In the genomic region with DNA sequence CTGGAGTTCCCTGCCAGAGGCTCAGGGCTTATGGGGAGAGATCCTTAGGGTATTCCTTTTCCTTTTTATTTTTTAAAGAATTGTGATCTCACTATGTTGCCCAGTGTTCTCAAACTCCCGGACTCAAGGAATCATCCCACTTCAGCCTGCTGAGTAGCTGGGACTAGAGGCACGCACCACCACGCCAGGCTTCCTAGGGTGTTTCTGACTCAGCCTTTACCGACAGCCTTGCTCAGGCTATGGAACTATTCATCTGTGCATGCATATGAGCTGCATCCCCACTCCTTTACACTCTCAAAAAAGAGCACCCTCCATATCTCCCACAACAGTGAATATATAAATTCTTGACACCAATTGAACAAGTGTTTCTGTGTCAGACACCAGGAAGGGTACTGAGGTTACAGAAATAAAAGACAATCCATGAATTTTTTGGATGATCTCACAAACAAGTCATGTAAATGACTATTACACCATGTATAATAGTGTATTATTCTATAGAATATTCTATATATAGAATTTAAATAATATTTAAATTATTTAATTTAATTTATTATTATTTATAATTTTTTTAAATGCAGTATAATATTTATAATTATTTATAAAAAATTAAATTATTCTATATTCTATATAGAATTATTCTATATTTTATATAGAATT, we compare ENCODE assay signal across 1 cellular context.
TF ChIP-seq lines count a peak whose summit lies in the region.

No MANE protein-coding gene starts in this region.

TF ChIP-seq in WTC11, 78 proteins besides CTCF, POLR2A, EP300 and RAD21 (continued from another document):
- TF ChIP-seq AR (CRISPR knock-in tag; IDR thresholded peaks at IDR 0.05) (no peak), ESRRA (CRISPR knock-in tag; IDR thresholded peaks at IDR 0.05; ENCODE audit: borderline replicate concordance) (no peak), PRRX2 (CRISPR knock-in tag; IDR thresholded peaks at IDR 0.05) (no peak), HMGA2 (CRISPR knock-in tag; IDR thresholded peaks at IDR 0.05) (peak; percentile 95)
- TF ChIP-seq, protein P1, sequence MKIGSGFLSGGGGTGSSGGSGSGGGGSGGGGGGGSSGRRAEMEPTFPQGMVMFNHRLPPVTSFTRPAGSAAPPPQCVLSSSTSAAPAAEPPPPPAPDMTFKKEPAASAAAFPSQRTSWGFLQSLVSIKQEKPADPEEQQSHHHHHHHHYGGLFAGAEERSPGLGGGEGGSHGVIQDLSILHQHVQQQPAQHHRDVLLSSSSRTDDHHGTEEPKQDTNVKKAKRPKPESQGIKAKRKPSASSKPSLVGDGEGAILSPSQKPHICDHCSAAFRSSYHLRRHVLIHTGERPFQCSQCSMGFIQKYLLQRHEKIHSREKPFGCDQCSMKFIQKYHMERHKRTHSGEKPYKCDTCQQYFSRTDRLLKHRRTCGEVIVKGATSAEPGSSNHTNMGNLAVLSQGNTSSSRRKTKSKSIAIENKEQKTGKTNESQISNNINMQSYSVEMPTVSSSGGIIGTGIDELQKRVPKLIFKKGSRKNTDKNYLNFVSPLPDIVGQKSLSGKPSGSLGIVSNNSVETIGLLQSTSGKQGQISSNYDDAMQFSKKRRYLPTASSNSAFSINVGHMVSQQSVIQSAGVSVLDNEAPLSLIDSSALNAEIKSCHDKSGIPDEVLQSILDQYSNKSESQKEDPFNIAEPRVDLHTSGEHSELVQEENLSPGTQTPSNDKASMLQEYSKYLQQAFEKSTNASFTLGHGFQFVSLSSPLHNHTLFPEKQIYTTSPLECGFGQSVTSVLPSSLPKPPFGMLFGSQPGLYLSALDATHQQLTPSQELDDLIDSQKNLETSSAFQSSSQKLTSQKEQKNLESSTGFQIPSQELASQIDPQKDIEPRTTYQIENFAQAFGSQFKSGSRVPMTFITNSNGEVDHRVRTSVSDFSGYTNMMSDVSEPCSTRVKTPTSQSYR (CRISPR knock-in tag; IDR thresholded peaks at IDR 0.05) = no peak
TF ChIP-seq in WTC11: peak in this region for 1.
